ENCODE assay signal across 21 cellular contexts in the genomic region with DNA sequence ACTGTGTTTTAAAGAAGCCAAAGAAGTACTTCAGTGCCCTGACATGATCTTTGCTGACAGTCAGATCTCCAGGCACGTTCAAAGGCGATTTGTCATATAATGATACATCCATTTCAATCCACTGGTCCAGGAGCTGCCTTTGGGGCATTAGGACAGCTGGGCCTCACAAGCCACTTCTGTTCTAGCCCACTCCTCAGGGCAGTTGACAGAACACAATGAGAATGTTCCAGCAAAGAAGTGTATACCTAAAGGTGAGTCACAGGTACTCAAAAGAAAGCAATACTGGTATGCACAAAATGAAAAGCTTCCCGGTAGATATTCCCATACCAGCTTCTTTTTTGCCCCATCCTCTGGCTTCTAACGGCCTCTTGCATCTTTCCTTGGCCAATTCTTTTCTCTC. TPM values are rescaled to one million over a fixed set of nuclear protein-coding genes. Genes with fewer than 3 reads are reported as not detected.
DNase-seq lines count a peak whose midpoint lies in the region; ATAC-seq, FAIRE-seq and TF ChIP-seq lines count a peak whose summit lies in the region.
"Had no signal": no experiment of that assay in that cellular context is flagged by ENCODE, and none has a peak within 500 bp of the region (broad histone marks: within the 10 kb centered on the region; RNA-seq: fewer than 3 reads in every experiment).

No MANE protein-coding gene starts in this region.

- H2AFZ ChIP-seq in endothelial cell of umbilical vein (ENCODE audit: low read depth, low read length) = no peak overlapping the region
- no peak overlapping the region for H2AFZ ChIP-seq in keratinocyte (ENCODE audit: control insufficient read depth, low read length)
- H2AFZ ChIP-seq: GM23338 had no signal

- no peaks in the 10 kb centered on the region for H3K36me3 ChIP-seq in endothelial cell of umbilical vein (ENCODE audit: control insufficient read depth in 2 of 2, extremely low read depth in 1 of 2, insufficient read depth in 2 of 2, low read length in 2 of 2)
- H3K36me3 ChIP-seq in keratinocyte (ENCODE audit: control insufficient read depth in 2 of 2, extremely low read depth in 1 of 2, insufficient read depth in 2 of 2, low read length in 2 of 2) = no peaks in the 10 kb centered on the region

- H3K27ac ChIP-seq in endothelial cell of umbilical vein (ENCODE audit: insufficient read depth, low read depth, low read length) (no peak overlapping the region), keratinocyte (ENCODE audit: control insufficient read depth, insufficient read depth, low read length) (no peak overlapping the region)
- H3K27ac ChIP-seq: HL-60 had no signal

- no TSS peak for BruUV-seq in endothelial cell of umbilical vein (replicated peaks; lab: Mats Ljungman, UMichigan)

- no peaks in the 10 kb centered on the region for H3K4me1 ChIP-seq in endothelial cell of umbilical vein (ENCODE audit: control insufficient read depth, extremely low read depth, insufficient read depth, low read length)
- H3K4me1 ChIP-seq in keratinocyte (ENCODE audit: control insufficient read depth, extremely low read depth, insufficient read depth, low read length) = no peaks in the 10 kb centered on the region

- H3K4me2 ChIP-seq in endothelial cell of umbilical vein (ENCODE audit: insufficient read depth, low read length) = no peak overlapping the region
- H3K4me2 ChIP-seq in keratinocyte (ENCODE audit: control insufficient read depth, extremely low read depth, insufficient read depth, low read depth, low read length) = no peak overlapping the region
- H3K4me2 ChIP-seq: GM23338 had no signal

- H3K9ac ChIP-seq in endothelial cell of umbilical vein (replicated peaks; ENCODE audit: extremely low read depth, insufficient read depth, low read length) = no peak overlapping the region
- H3K9ac ChIP-seq in keratinocyte (ENCODE audit: control insufficient read depth, extremely low read depth, insufficient read depth, low read length) = no peak overlapping the region

- TF ChIP-seq CTCF in endothelial cell of umbilical vein (IDR thresholded peaks at IDR 0.05; ENCODE audit: extremely low read depth in 1 of 2, insufficient read depth in 1 of 2, low read depth in 1 of 2, low read length in 2 of 2) = no peak
- TF ChIP-seq CTCF in keratinocyte (optimal IDR thresholded peaks at IDR 0.05 in 1 of 3, IDR thresholded peaks at IDR 0.05 in 1 of 3, conservative IDR thresholded peaks at IDR 0.05 in 1 of 3; ENCODE audit: extremely low read depth in 1 of 3, insufficient read depth in 2 of 3, low read length in 3 of 3) = no peak

- no peak for ATAC-seq in GM18907 (IDR thresholded peaks at IDR 0.05; ENCODE audit: unreplicated experiment)
- ATAC-seq: CD8-positive, alpha-beta T cell; GM23338 had no signal

- intact Hi-C loops in endothelial cell of umbilical vein (cut with micrococcal nuclease) = no loop called here

- DNase-seq in DMS53 (lab: John Stamatoyannopoulos, UW) (peak; percentile 69), HPDE6-E6E7 (ENCODE audit: extremely low spot score) (peak; percentile 72), endothelial cell of umbilical vein (ENCODE audit: low read depth, low spot score) (no peak), keratinocyte (ENCODE audit: low read depth, low spot score) (peak; percentile 33), cortex of kidney (lab: John Stamatoyannopoulos, UW) (no peak), DMS 273 (lab: John Stamatoyannopoulos, UW; ENCODE audit: unreplicated experiment) (no peak)
- DNase-seq: CD8-positive, alpha-beta T cell; COR-L47; H7; KG1 had no signal

- H3K27me3 ChIP-seq in endothelial cell of umbilical vein (ENCODE audit: control insufficient read depth in 2 of 2, insufficient read depth in 2 of 2, low read length in 2 of 2) (no peaks in the 10 kb centered on the region), keratinocyte (ENCODE audit: control insufficient read depth, extremely low read depth, insufficient read depth, low read length) (no peaks in the 10 kb centered on the region)

- dilution Hi-C loops in endothelial cell of umbilical vein (cut with MboI; ENCODE audit: extremely low pct_ligation_motif_present, low sequenced_read_pairs) = no loop called here
- dilution Hi-C loops in keratinocyte (cut with MboI; ENCODE audit: extremely low pct_ligation_motif_present, low sequenced_read_pairs) = no loop called here

- H4K20me1 ChIP-seq in endothelial cell of umbilical vein (replicated peaks; ENCODE audit: control insufficient read depth, extremely low read depth, insufficient read depth, low read length) (no peaks in the 10 kb centered on the region), keratinocyte (ENCODE audit: control insufficient read depth, extremely low read depth, insufficient read depth, low read length) (no peaks in the 10 kb centered on the region)

- CTCF ChIA-PET in endothelial cell of umbilical vein (lab: Charles Lee) = interaction anchor here (1.1 kb wide), 1 partner anchor 19 kb away, joined by 3 read pairs; no protein-coding TSS in a partner anchor

- TF ChIP-seq POLR2A in endothelial cell of umbilical vein (IDR thresholded peaks at IDR 0.05; ENCODE audit: low read depth, low read length) = no peak

- H3K9me1 ChIP-seq in endothelial cell of umbilical vein (replicated peaks; ENCODE audit: control insufficient read depth, extremely low read depth, insufficient read depth, low read length) (no peaks in the 10 kb centered on the region), keratinocyte (ENCODE audit: control insufficient read depth, extremely low read depth, insufficient read depth, low read length) (no peaks in the 10 kb centered on the region)

- FAIRE-seq in endothelial cell of umbilical vein (lab: Jason Lieb, UNC) (peak; percentile 63), keratinocyte (lab: Jason Lieb, UNC) (no peak)
- FAIRE-seq: A204.1, D721Med, GM18507 had no signal

- POLR2A ChIA-PET in endothelial cell of umbilical vein (lab: Charles Lee) = no interaction called here

- no peak overlapping the region for H3K4me3 ChIP-seq in endothelial cell of umbilical vein (replicated peaks in 1 of 3; ENCODE audit: insufficient read depth in 1 of 3, low read depth in 1 of 3, low read length in 3 of 3)
- H3K4me3 ChIP-seq in keratinocyte (ENCODE audit: control insufficient read depth in 2 of 3, extremely low read depth in 1 of 3, insufficient read depth in 2 of 3, low read depth in 1 of 3, low read length in 3 of 3) = no peak overlapping the region
- H3K4me3 ChIP-seq: GM23338 had no signal

- H3K9me3 ChIP-seq in endothelial cell of umbilical vein (replicated peaks; ENCODE audit: control insufficient read depth, insufficient read depth, low read length) = no peaks in the 10 kb centered on the region
- H3K9me3 ChIP-seq in keratinocyte (ENCODE audit: control insufficient read depth, low read depth, low read length) = no peaks in the 10 kb centered on the region

- H3K79me2 ChIP-seq in endothelial cell of umbilical vein (ENCODE audit: control insufficient read depth, insufficient read depth, low read length) (no peaks in the 10 kb centered on the region), keratinocyte (ENCODE audit: control insufficient read depth, insufficient read depth, low read length) (no peaks in the 10 kb centered on the region)

RNA-seq across cellular contexts. Expression of gene MAP3K10, which starts 12.5 kb away (rescaled TPM):
- 16.5 and 19.4 TPM in 2 replicates for total RNA-seq in endothelial cell of umbilical vein
- polyA plus RNA-seq in endothelial cell of umbilical vein (6.3 and 7.7 TPM in 2 replicates), keratinocyte (2.9 to 5.7 TPM (median 4.2 TPM) in 3 replicates)
- polyA plus RNA-seq in endothelial cell of umbilical vein (2011; cell fraction: cytosol; rRNA removed) = 3.4 and 5.2 TPM in 2 replicates
- polyA plus RNA-seq in endothelial cell of umbilical vein (2011; cell fraction: nucleus; rRNA removed) = 21.3 and 22.1 TPM in 2 replicates
- polyA plus RNA-seq in endothelial cell of umbilical vein (2012) = 6.6 and 9.7 TPM in 2 replicates
- polyA minus RNA-seq in endothelial cell of umbilical vein (7.1 and 7.5 TPM in 2 replicates), keratinocyte (5.3 to 6.6 TPM (median 6.4 TPM) in 3 replicates)
- polyA minus RNA-seq in endothelial cell of umbilical vein (2011; cell fraction: cytosol; rRNA and poly(A)+ RNA removed) = 6.2 TPM
- polyA minus RNA-seq in endothelial cell of umbilical vein (2011; cell fraction: nucleus; rRNA and poly(A)+ RNA removed) = 11.0 and 17.9 TPM in 2 replicates
- polyA plus RNA-seq in keratinocyte (2011; ENCODE audit: low read depth) = 6.7 TPM
- polyA plus RNA-seq in keratinocyte (2011; cell fraction: cytosol; rRNA removed) = 1.3 and 3.9 TPM in 2 replicates
- polyA plus RNA-seq in keratinocyte (2011; cell fraction: nucleus; rRNA removed) = 14.7 and 19.5 TPM in 2 replicates
- polyA plus RNA-seq in keratinocyte (2012; ENCODE audit: low replicate concordance) = 6.0 and 7.0 TPM in 2 replicates
- polyA minus RNA-seq in keratinocyte (2011; cell fraction: cytosol; rRNA and poly(A)+ RNA removed) = 10.4 TPM
- polyA minus RNA-seq in keratinocyte (2011; cell fraction: nucleus; rRNA and poly(A)+ RNA removed) = 6.3 and 10.2 TPM in 2 replicates

RNA-seq across cellular contexts. Expression of gene TTC9B, which starts 39.4 kb away (rescaled TPM):
- total RNA-seq in endothelial cell of umbilical vein = not detected in 2 replicates
- polyA plus RNA-seq in endothelial cell of umbilical vein (not detected in 2 replicates), keratinocyte (not detected in 3 replicates)
- polyA plus RNA-seq in endothelial cell of umbilical vein (2011; cell fraction: cytosol; rRNA removed) = not detected in 2 replicates
- not detected in 2 replicates for polyA plus RNA-seq in endothelial cell of umbilical vein (2011; cell fraction: nucleus; rRNA removed)
- 0.13 and 0.14 TPM in 2 replicates for polyA plus RNA-seq in endothelial cell of umbilical vein (2012)
- polyA minus RNA-seq in endothelial cell of umbilical vein (not detected in 2 replicates), keratinocyte (not detected in 3 replicates)
- not detected for polyA minus RNA-seq in endothelial cell of umbilical vein (2011; cell fraction: cytosol; rRNA and poly(A)+ RNA removed)
- polyA minus RNA-seq in endothelial cell of umbilical vein (2011; cell fraction: nucleus; rRNA and poly(A)+ RNA removed) = not detected in 2 replicates
- polyA plus RNA-seq in keratinocyte (2011; ENCODE audit: low read depth) = not detected
- not detected in 2 replicates for polyA plus RNA-seq in keratinocyte (2011; cell fraction: cytosol; rRNA removed)
- polyA plus RNA-seq in keratinocyte (2011; cell fraction: nucleus; rRNA removed) = not detected in 2 replicates
- polyA plus RNA-seq in keratinocyte (2012; ENCODE audit: low replicate concordance) = 0.20 TPM in 1 of 2 replicates, not detected in the other
- polyA minus RNA-seq in keratinocyte (2011; cell fraction: cytosol; rRNA and poly(A)+ RNA removed) = not detected
- not detected in 2 replicates for polyA minus RNA-seq in keratinocyte (2011; cell fraction: nucleus; rRNA and poly(A)+ RNA removed)
- total RNA-seq: CD8-positive, alpha-beta T cell; Daoy; H7 had no signal
- polyA plus RNA-seq: AG04450, BJ, CD14-positive monocyte, IgD-negative memory B cell had no signal

RNA-seq across cellular contexts. Expression of gene CCNP, which starts 47.7 kb away (rescaled TPM):
- not detected in 2 replicates for total RNA-seq in endothelial cell of umbilical vein
- 0.10 TPM in 1 of 2 replicates, not detected in the other for polyA plus RNA-seq in endothelial cell of umbilical vein
- not detected in 2 replicates for polyA plus RNA-seq in endothelial cell of umbilical vein (2011; cell fraction: cytosol; rRNA removed)
- polyA plus RNA-seq in endothelial cell of umbilical vein (2011; cell fraction: nucleus; rRNA removed) = 0.41 and 0.42 TPM in 2 replicates
- polyA plus RNA-seq in endothelial cell of umbilical vein (2012) = not detected in 2 replicates
- 0.15 TPM in 1 of 2 replicates, not detected in the other for polyA minus RNA-seq in endothelial cell of umbilical vein
- not detected for polyA minus RNA-seq in endothelial cell of umbilical vein (2011; cell fraction: cytosol; rRNA and poly(A)+ RNA removed)
- not detected in 2 replicates for polyA minus RNA-seq in endothelial cell of umbilical vein (2011; cell fraction: nucleus; rRNA and poly(A)+ RNA removed)
- 0.13 to 0.22 TPM (median 0.16 TPM) in 3 replicates for polyA plus RNA-seq in keratinocyte
- polyA plus RNA-seq in keratinocyte (2011; ENCODE audit: low read depth) = not detected
- polyA plus RNA-seq in keratinocyte (2011; cell fraction: cytosol; rRNA removed) = 0.12 TPM in 2 replicates
- polyA plus RNA-seq in keratinocyte (2011; cell fraction: nucleus; rRNA removed) = 0.71 and 0.99 TPM in 2 replicates
- polyA plus RNA-seq in keratinocyte (2012; ENCODE audit: low replicate concordance) = 0.28 and 0.32 TPM in 2 replicates
- not detected in 3 replicates for polyA minus RNA-seq in keratinocyte
- polyA minus RNA-seq in keratinocyte (2011; cell fraction: cytosol; rRNA and poly(A)+ RNA removed) = not detected
- polyA minus RNA-seq in keratinocyte (2011; cell fraction: nucleus; rRNA and poly(A)+ RNA removed) = 0.42 TPM in 1 of 2 replicates, not detected in the other
- total RNA-seq: Daoy had no signal
- polyA plus RNA-seq: CD14-positive monocyte, IgD-negative memory B cell had no signal

Comparison
In these comparisons a context has a peak if more than half of its experiments do, and no peak if none do; other contexts are left out.
1. DNase-seq: peak in DMS53 (single experiment), HPDE6-E6E7 (single experiment) and keratinocyte (single experiment); none in endothelial cell of umbilical vein (single experiment), cortex of kidney (single experiment) and DMS 273 (single experiment).